ENCODE assay signal across 9 cellular contexts in genomic region chr16:85563515-85564276, GRCh38. TPM values are rescaled to one million over a fixed set of nuclear protein-coding genes. Genes with fewer than 3 reads are reported as not detected.
DNase-seq lines count a peak whose midpoint lies in the region; ATAC-seq and TF ChIP-seq lines count a peak whose summit lies in the region.
"Had no signal": no experiment of that assay in that cellular context is flagged by ENCODE, and none has a peak within 500 bp of the region (broad histone marks: within the 10 kb centered on the region; RNA-seq: fewer than 3 reads in every experiment).

No MANE protein-coding gene starts in this region.

- peak overlapping the region; percentile 39 to 75 (median 65); a peak in 21 of 22 replicates for H3K4me2 ChIP-seq in BLaER1 treated with 17β-estradiol and CSF1 and Interleukin-3, amounts not matched to agents 10 nM and 100 nM

- H4K20me1 ChIP-seq in BLaER1 treated with 17β-estradiol and CSF1 and Interleukin-3, amounts not matched to agents 10 nM and 100 nM, result peaks cover 73 to 95% (median 77%) of the 10 kb centered on the region in 11 experiments; a peak in 21 of 22 replicates

- peaks cover 0 to 30% (median 10%) of the 10 kb centered on the region in 11 experiments; a peak in 10 of 22 replicates for H3K36me3 ChIP-seq in BLaER1 treated with 17β-estradiol and CSF1 and Interleukin-3, amounts not matched to agents 10 nM and 100 nM
- H3K36me3 ChIP-seq in neutrophil, result no peaks in the 10 kb centered on the region

- peak overlapping the region in 7 of 11 experiments; percentile 19 to 41 (median 30); a peak in 8 of 22 replicates for H3K9ac ChIP-seq in BLaER1 treated with 17β-estradiol and CSF1 and Interleukin-3, amounts not matched to agents 10 nM and 100 nM

- TF ChIP-seq CTCF in fibroblast of mammary gland (conservative IDR thresholded peaks at IDR 0.05; ENCODE audit: control insufficient read depth, insufficient read depth, low read depth, low read length) (no peak), neutrophil (IDR thresholded peaks at IDR 0.05) (no peak)

- no peak overlapping the region for H3K4me3 ChIP-seq in BLaER1 treated with 17β-estradiol and CSF1 and Interleukin-3, amounts not matched to agents 10 nM and 100 nM
- H3K4me3 ChIP-seq in fibroblast of mammary gland (ENCODE audit: control insufficient read depth, low read depth, low read length), result no peak overlapping the region
- no peak overlapping the region for H3K4me3 ChIP-seq in neutrophil (ENCODE audit: low read depth in 1 of 2, low read length in 1 of 2)

- ATAC-seq in GM19467 (IDR thresholded peaks at IDR 0.05; ENCODE audit: unreplicated experiment), result no peak
- ATAC-seq in GM18858 (IDR thresholded peaks at IDR 0.05; ENCODE audit: unreplicated experiment), result no peak

- DNase-seq in RPMI7951 (ENCODE audit: low read depth), result peak; percentile 82
- DNase-seq in fibroblast of mammary gland (ENCODE audit: low read depth), result peak; percentile 47
- DNase-seq in NCI-H748 (lab: John Stamatoyannopoulos, UW; ENCODE audit: unreplicated experiment), result no peak
- DNase-seq in NCI-H2107 (lab: John Stamatoyannopoulos, UW), result no peak
- DNase-seq: T-helper 1 cell had no signal

- peaks cover 56 to 98% (median 94%) of the 10 kb centered on the region in 10 experiments for H3K4me1 ChIP-seq in BLaER1 treated with 17β-estradiol and CSF1 and Interleukin-3, amounts not matched to agents 10 nM and 100 nM
- peaks cover 13 to 15% of the 10 kb centered on the region in 2 experiments for H3K4me1 ChIP-seq in neutrophil (ENCODE audit: control insufficient read depth in 1 of 2, insufficient read depth in 1 of 2, low read depth in 1 of 2, low read length in 1 of 2)

- H3K27me3 ChIP-seq in BLaER1 treated with 17β-estradiol and CSF1 and Interleukin-3, amounts not matched to agents 10 nM and 100 nM, result no peaks in the 10 kb centered on the region
- no peaks in the 10 kb centered on the region for H3K27me3 ChIP-seq in neutrophil

- peak overlapping the region in 6 of 11 experiments; percentile 1 to 43 (median 26); a peak in 5 of 22 replicates for H3K27ac ChIP-seq in BLaER1 treated with 17β-estradiol and CSF1 and Interleukin-3, amounts not matched to agents 10 nM and 100 nM
- peak overlapping the region; percentile 40 for H3K27ac ChIP-seq in neutrophil

- H3K9me3 ChIP-seq in BLaER1 treated with 17β-estradiol and CSF1 and Interleukin-3, amounts not matched to agents 10 nM and 100 nM (replicated peaks in 1 of 11), result peaks cover 0 to 16% (median 14%) of the 10 kb centered on the region in 11 experiments; a peak in 19 of 22 replicates
- no peaks in the 10 kb centered on the region for H3K9me3 ChIP-seq in neutrophil

RNA-seq across cellular contexts. Expression of gene GSE1, which starts 49.4 kb away (rescaled TPM):
- total RNA-seq in RPMI7951 (2014; rRNA removed; shearing (Covaris generic)), result 7.0 and 10.1 TPM in 2 replicates

Comparison
In these comparisons a context has a peak if more than half of its experiments do, and no peak if none do; other contexts are left out.
1. DNase-seq: peak in RPMI7951 (single experiment) and fibroblast of mammary gland (single experiment); none in NCI-H748 (single experiment) and NCI-H2107 (single experiment).